Comparison of ENCODE assay signal across 11 cellular contexts in genomic region chr4:70613893-70614572, GRCh38. TPM values are rescaled to one million over a fixed set of nuclear protein-coding genes. Genes with fewer than 3 reads are reported as not detected.
DNase-seq lines count a peak whose midpoint lies in the region; ATAC-seq and TF ChIP-seq lines count a peak whose summit lies in the region.
"Had no signal": no experiment of that assay in that cellular context is flagged by ENCODE, and none has a peak within 500 bp of the region (broad histone marks: within the 10 kb centered on the region; RNA-seq: fewer than 3 reads in every experiment).

No MANE protein-coding gene starts in this region.

- DNase-seq in M059J (ENCODE audit: low read depth) (peak; percentile 22), kidney tubule cell (ENCODE audit: low spot score) (peak; percentile 35), NCI-H2171 (lab: John Stamatoyannopoulos, UW) (no peak), esophagus muscularis mucosa (ENCODE audit: extremely low spot score) (no peak), NCI-H2081 (lab: John Stamatoyannopoulos, UW) (no peak), anterior cingulate cortex (lab: John Stamatoyannopoulos, UW) (no peak)
- DNase-seq: CD4-positive, CD25-positive, alpha-beta regulatory T cell; NCI-H446 had no signal

- TF ChIP-seq CTCF in esophagus muscularis mucosa (IDR thresholded peaks at IDR 0.05) = no peak

- H3K4me3 ChIP-seq in ACC112 (ENCODE audit: low read depth, low read length) (peak overlapping the region; percentile 73), esophagus muscularis mucosa (peak overlapping the region in 2 of 4 donors; percentile 5 to 27)
- H3K4me3 ChIP-seq: HAP-1 had no signal

- H3K27me3 ChIP-seq in ACC112 (ENCODE audit: insufficient read depth, low read length) (no peaks in the 10 kb centered on the region; the same call in 1 of the 2 replicates), esophagus muscularis mucosa (peaks cover 0 to 18% (median 0%) of the 10 kb centered on the region in 4 donors)

- H3K36me3 ChIP-seq in ACC112 (ENCODE audit: insufficient read depth, low read length) (no peaks in the 10 kb centered on the region), esophagus muscularis mucosa (no peaks in the 10 kb centered on the region)
- H3K36me3 ChIP-seq: HAP-1 had no signal

- H3K4me1 ChIP-seq in ACC112 (ENCODE audit: control insufficient read depth, insufficient read depth, low read length, unreplicated experiment) (no peaks in the 10 kb centered on the region), esophagus muscularis mucosa (peaks cover 0 to 3% (median 0%) of the 10 kb centered on the region in 4 donors)
- H3K4me1 ChIP-seq: HAP-1 had no signal

- WGBS in esophagus muscularis mucosa = 52% methylated on average over 5 of the region's 5 CpGs

- H3K79me2 ChIP-seq in ACC112 (ENCODE audit: control insufficient read depth, insufficient read depth, low read length, unreplicated experiment) = no peaks in the 10 kb centered on the region

- intact Hi-C loops in esophagus muscularis mucosa (cut with DNase I) = no loop called here

- no peak for TF ChIP-seq POLR2A in esophagus muscularis mucosa (IDR thresholded peaks at IDR 0.05; ENCODE audit: low read depth)

- no peak for TF ChIP-seq EP300 in esophagus muscularis mucosa (IDR thresholded peaks at IDR 0.05)

- H3K27ac ChIP-seq in ACC112 (ENCODE audit: low read depth, low read length) (no peak overlapping the region), esophagus muscularis mucosa (replicated peaks in 1 of 4) (no peak overlapping the region)

- H2AFZ ChIP-seq in ACC112 (ENCODE audit: low read length, unreplicated experiment) = peak overlapping the region; percentile 88

- H3K9me3 ChIP-seq in esophagus muscularis mucosa = no peaks in the 10 kb centered on the region
- H3K9me3 ChIP-seq: HAP-1 had no signal

- ATAC-seq in GM19468 (IDR thresholded peaks at IDR 0.05; ENCODE audit: extremely low read depth, unreplicated experiment) = peak; percentile 11

RNA-seq across cellular contexts. Expression of gene ENAM, which starts 14.5 kb away (rescaled TPM):
- total RNA-seq in M059J (2014; rRNA removed; shearing (Covaris generic)) = not detected in 2 replicates
- total RNA-seq in esophagus muscularis mucosa = not detected
- total RNA-seq: CD4-positive, CD25-positive, alpha-beta regulatory T cell had no signal

RNA-seq across cellular contexts. Expression of gene AMBN, which starts 22.0 kb away (rescaled TPM):
- total RNA-seq in M059J (2014; rRNA removed; shearing (Covaris generic)) = not detected in 2 replicates
- total RNA-seq in esophagus muscularis mucosa = not detected
- total RNA-seq: CD4-positive, CD25-positive, alpha-beta regulatory T cell had no signal

RNA-seq across cellular contexts. Expression of gene JCHAIN, which starts 52.3 kb away (rescaled TPM):
- 0.12 and 0.91 TPM in 2 replicates for total RNA-seq in M059J (2014; rRNA removed; shearing (Covaris generic))
- total RNA-seq in esophagus muscularis mucosa = 10 to 100 TPM in 1 of 4 donors, 1 to 10 TPM in 3; 2.1 to 18.6 (median 3.9) TPM

Comparison
In these comparisons a context has a peak if more than half of its experiments do, and no peak if none do; other contexts are left out.
1. DNase-seq: peak in M059J (single experiment) and kidney tubule cell (single experiment); none in NCI-H2171 (single experiment), esophagus muscularis mucosa (single experiment), NCI-H2081 (0 of 2) and anterior cingulate cortex (0 of 58).